In the genomic region with DNA sequence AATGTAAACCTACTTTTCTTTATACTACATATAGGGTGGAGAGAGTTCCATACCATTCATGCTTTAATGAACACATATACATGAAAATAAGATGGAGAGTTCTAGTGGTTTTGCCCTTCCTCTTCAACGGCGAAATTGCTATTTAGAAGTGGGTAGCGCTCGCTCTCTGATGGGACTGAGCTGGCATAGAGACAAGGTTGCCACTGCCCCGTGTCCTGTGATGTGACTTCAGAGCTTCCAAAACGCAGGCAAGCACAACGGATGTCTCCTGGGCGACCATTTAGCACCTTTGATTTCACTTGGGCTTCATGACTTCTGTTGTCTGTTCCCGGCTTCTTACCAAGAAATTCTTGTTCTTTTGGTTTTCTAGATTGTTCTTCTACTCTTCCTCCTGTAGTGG, we compare ENCODE assay signal across 18 cellular contexts. TPM values are rescaled to one million over a fixed set of nuclear protein-coding genes. Genes with fewer than 3 reads are reported as not detected.
"Had no signal": no experiment of that assay in that cellular context is flagged by ENCODE, and none has a peak within 500 bp of the region (broad histone marks: within the 10 kb centered on the region; RNA-seq: fewer than 3 reads in every experiment).

No MANE protein-coding gene starts in this region.

- H3K36me3 ChIP-seq: gastrocnemius medialis, SJSA1, thyroid gland had no signal

- H3K27me3 ChIP-seq: SJSA1, thyroid gland had no signal

- H3K4me2 ChIP-seq: smooth muscle cell had no signal

- H3K9me3 ChIP-seq: gastrocnemius medialis, SJSA1, thyroid gland had no signal

- H3K79me2 ChIP-seq: parathyroid adenoma had no signal

- ATAC-seq: gastrocnemius medialis, sciatic nerve had no signal

- H3K4me1 ChIP-seq: gastrocnemius medialis, parathyroid adenoma, SJSA1 had no signal

- H3K27ac Mint-ChIP-seq: nephron had no signal

- H3K4me3 ChIP-seq: gastrocnemius medialis, lung, SJSA1, smooth muscle cell, thyroid gland had no signal

- H2AFZ ChIP-seq: parathyroid adenoma had no signal

- H3K4me3 Mint-ChIP-seq: nephron had no signal

- H3K27ac ChIP-seq: gastrocnemius medialis, parathyroid adenoma, SJSA1, thyroid gland, VCaP had no signal

- DNase-seq: activated CD4-positive, CD25-positive, alpha-beta regulatory T cell treated with anti-CD3 and anti-CD28 coated beads, Interleukin-2, amount 50 U/mL, for 72 hours; activated gamma-delta T cell; cerebellar nuclear complex; effector CD4-positive, alpha-beta T cell; gastrocnemius medialis; head of caudate nucleus; stimulated activated CD4-positive, alpha-beta T cell treated with anti-CD3 and anti-CD28 coated beads, Interleukin-4, amount 100 ng/mL, for 1 hour; T-helper 2 cell; thyroid gland had no signal

- H3K4me1 Mint-ChIP-seq: nephron had no signal

RNA-seq across cellular contexts. Expression of gene IL2RA, which starts 49.7 kb away (rescaled TPM):
- total RNA-seq: bronchial epithelial cell, SJSA1, smooth muscle cell had no signal
- polyA plus RNA-seq: keratinocyte, smooth muscle cell had no signal
